Comparison of ENCODE assay signal across 10 cellular contexts in genomic region chr2:23287250-23287704, GRCh38.
A peak's percentile ranks its signal among the peaks of the same experiment; 100 is the strongest.
DNase-seq lines count a peak whose midpoint lies in the region; FAIRE-seq and TF ChIP-seq lines count a peak whose summit lies in the region.
"Had no signal": no experiment of that assay in that cellular context is flagged by ENCODE, and none has a peak within 500 bp of the region (broad histone marks: within the 10 kb centered on the region; RNA-seq: fewer than 3 reads in every experiment).

No MANE protein-coding gene starts in this region.

- no peaks in the 10 kb centered on the region for H3K4me1 ChIP-seq in esophagus (ENCODE audit: control insufficient read depth in 2 of 2, insufficient read depth in 2 of 2, low read length in 1 of 2)
- no peaks in the 10 kb centered on the region for H3K4me1 ChIP-seq in thymus (ENCODE audit: control insufficient read depth, insufficient read depth, low read length)

- no peaks in the 10 kb centered on the region for H3K36me3 Mint-ChIP-seq in mesothelial cell of epicardium
- H3K36me3 Mint-ChIP-seq in Calu3 (ENCODE audit: insufficient read depth, unreplicated experiment): no peaks in the 10 kb centered on the region

- 38 to 65% methylated on average over 3 of the region's 3 CpGs for WGBS in esophagus, 2 donors
- 89% methylated on average over 3 of the region's 3 CpGs for WGBS in thymus

- no peak overlapping the region for H3K4me3 ChIP-seq in esophagus (ENCODE audit: low read depth in 1 of 2, low read length in 2 of 2)
- no peak overlapping the region for H3K4me3 ChIP-seq in thymus (ENCODE audit: low read length)
- H3K4me3 ChIP-seq: dorsolateral prefrontal cortex, SK-N-MC had no signal

- H3K9me3 Mint-ChIP-seq in mesothelial cell of epicardium: peaks cover 5% of the 10 kb centered on the region
- peaks cover 6% of the 10 kb centered on the region for H3K9me3 Mint-ChIP-seq in Calu3 (ENCODE audit: low read depth, unreplicated experiment)

- BruUV-seq in Calu3 (replicated peaks; lab: Mats Ljungman, UMichigan): no TSS peak

- H3K4me3 Mint-ChIP-seq in mesothelial cell of epicardium (no peak overlapping the region), Calu3 (ENCODE audit: low read depth, unreplicated experiment) (no peak overlapping the region)

- CTCF ChIA-PET in Calu3 (lab: Charles Lee): interaction anchor here (0.6 kb wide), 1 partner anchor 1786 kb away, joined by 3 read pairs; no protein-coding TSS in a partner anchor

- DNase-seq in LHCN-M2 (ENCODE audit: low read depth): peak; percentile 27
- peak; percentile 35 to 66 for DNase-seq in mesothelial cell of epicardium (ENCODE audit: low spot score in 2 of 2, unreplicated experiment in 2 of 2)
- DNase-seq in Calu3: no peak
- no peak for DNase-seq in stimulated activated CD4-positive, alpha-beta T cell treated with anti-CD3 and anti-CD28 coated beads, Interleukin-15, amount 100 ng/mL, for 24 hours
- no peak for DNase-seq in D721Med (ENCODE audit: insufficient read length, low spot score)
- no peak for DNase-seq in stimulated activated CD4-positive, alpha-beta T cell treated with anti-CD3 and anti-CD28 coated beads, Interleukin-4, amount 100 ng/mL, for 1 hour

- no peak for FAIRE-seq in D721Med (lab: Jason Lieb, UNC)

- H3K36me3 ChIP-seq in esophagus (ENCODE audit: control insufficient read depth in 2 of 2, insufficient read depth in 2 of 2, low read length in 1 of 2) (no peaks in the 10 kb centered on the region), thymus (ENCODE audit: control insufficient read depth, insufficient read depth) (no peaks in the 10 kb centered on the region)

- intact Hi-C loops in Calu3 (cut with micrococcal nuclease; ENCODE audit: unreplicated experiment): no loop called here

- H3K27ac Mint-ChIP-seq in mesothelial cell of epicardium (peak overlapping the region; percentile 94), Calu3 (ENCODE audit: unreplicated experiment) (no peak overlapping the region)

- H3K27ac ChIP-seq in esophagus (ENCODE audit: low read depth in 2 of 2, low read length in 1 of 2) (peak overlapping the region; percentile 24 to 57), thymus (ENCODE audit: low read depth) (peak overlapping the region; percentile 64)
- H3K27ac ChIP-seq: SK-N-MC had no signal

- H3K27me3 Mint-ChIP-seq in mesothelial cell of epicardium (ENCODE audit: low read depth) (no peaks in the 10 kb centered on the region), Calu3 (ENCODE audit: unreplicated experiment) (peaks cover 69% of the 10 kb centered on the region)

- H3K4me1 Mint-ChIP-seq in mesothelial cell of epicardium (peaks cover 56% of the 10 kb centered on the region), Calu3 (ENCODE audit: low read depth, unreplicated experiment) (no peaks in the 10 kb centered on the region)

- no peaks in the 10 kb centered on the region for H3K9me3 ChIP-seq in esophagus (ENCODE audit: control insufficient read depth in 2 of 2, insufficient read depth in 1 of 2, low read depth in 1 of 2, low read length in 1 of 2)
- no peaks in the 10 kb centered on the region for H3K9me3 ChIP-seq in thymus (ENCODE audit: control insufficient read depth)

- TF ChIP-seq CTCF in mesothelial cell of epicardium (IDR thresholded peaks at IDR 0.05; ENCODE audit: unreplicated experiment): no peak
- TF ChIP-seq CTCF in Calu3 (IDR thresholded peaks at IDR 0.05; ENCODE audit: unreplicated experiment): no peak
- TF ChIP-seq CTCF in D721Med (IDR thresholded peaks at IDR 0.05; ENCODE audit: insufficient read depth, missing control alignments): no peak

- H3K27me3 ChIP-seq in esophagus (ENCODE audit: control insufficient read depth in 1 of 2, insufficient read depth in 2 of 2, low read length in 2 of 2) (no peaks in the 10 kb centered on the region), thymus (ENCODE audit: control insufficient read depth, insufficient read depth) (no peaks in the 10 kb centered on the region)

Comparison
In these comparisons a context has a peak if more than half of its experiments do, and no peak if none do; other contexts are left out.
1. DNase-seq: peak in LHCN-M2 (single experiment) and mesothelial cell of epicardium (2 of 2); none in Calu3 (single experiment), stimulated activated CD4-positive, alpha-beta T cell treated with anti-CD3 and anti-CD28 coated beads, Interleukin-15, amount 100 ng/mL, for 24 hours (single experiment), D721Med (single experiment) and stimulated activated CD4-positive, alpha-beta T cell treated with anti-CD3 and anti-CD28 coated beads, Interleukin-4, amount 100 ng/mL, for 1 hour (single experiment).